In the genomic region with DNA sequence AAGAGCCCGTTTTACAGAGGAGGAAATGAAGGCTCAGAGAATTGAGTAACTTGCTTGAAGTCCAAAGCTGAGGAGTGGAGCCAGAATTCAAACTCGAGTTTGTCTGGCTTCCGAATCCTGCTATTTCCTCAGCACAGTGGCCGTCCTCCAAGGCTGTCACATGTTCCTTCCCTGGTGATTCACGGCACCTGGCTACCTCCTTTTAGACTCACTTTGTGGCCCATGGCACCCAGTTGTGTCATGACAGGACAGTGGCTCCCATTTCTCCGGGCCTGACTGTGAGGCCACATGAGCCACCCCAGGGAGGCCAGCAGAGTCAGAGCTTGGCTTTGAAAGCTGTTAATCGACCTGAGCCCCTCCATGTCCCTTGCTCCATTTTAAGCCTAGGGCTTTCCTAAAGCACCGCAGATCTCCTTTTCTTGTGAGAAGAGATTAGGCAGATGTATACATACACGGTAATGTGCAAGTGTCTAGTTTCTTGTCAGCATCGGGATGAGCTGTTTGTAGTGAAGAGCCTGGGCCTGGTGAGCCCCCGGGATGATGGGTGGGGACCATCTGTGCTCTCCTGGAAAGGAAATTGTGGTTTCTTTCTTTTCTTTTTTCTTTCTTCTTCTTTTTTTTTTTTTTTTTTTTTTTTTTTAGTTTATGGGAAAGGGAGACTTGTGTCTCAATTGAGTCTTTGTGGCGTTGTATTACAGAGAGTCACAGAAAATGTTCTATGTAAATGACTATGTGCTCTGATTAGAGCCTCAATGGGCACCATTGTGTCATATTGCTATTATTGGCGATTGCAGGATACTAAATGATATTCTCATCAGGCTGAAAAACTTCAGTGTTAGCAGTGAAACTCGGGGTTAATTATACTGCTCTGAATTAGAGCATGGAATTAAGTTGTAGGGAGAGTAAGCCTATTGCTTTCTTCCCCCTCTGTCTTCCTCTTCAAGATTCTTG, we compare ENCODE assay signal across 13 cellular contexts. TPM values are rescaled to one million over a fixed set of nuclear protein-coding genes. Genes with fewer than 3 reads are reported as not detected.
A peak's percentile ranks its signal among the peaks of the same experiment; 100 is the strongest.
DNase-seq lines count a peak whose midpoint lies in the region; ATAC-seq and TF ChIP-seq lines count a peak whose summit lies in the region.
"Had no signal": no experiment of that assay in that cellular context is flagged by ENCODE, and none has a peak within 500 bp of the region (broad histone marks: within the 10 kb centered on the region; RNA-seq: fewer than 3 reads in every experiment).

No MANE protein-coding gene starts in this region.

- no peak for DNase-seq in activated naive CD4-positive, alpha-beta T cell treated with anti-CD3 and anti-CD28 coated beads for 36 hours
- DNase-seq in cardiac fibroblast (ENCODE audit: low read depth in 2 of 2) (peak; percentile 43 to 61), transverse colon (peak; percentile 39), WTC11 (ENCODE audit: low spot score) (no peak)
- DNase-seq: activated CD4-positive, alpha-beta T cell treated with anti-CD3 and anti-CD28 coated beads, Interleukin-2, amount 50 U/mL, for 48 hours; HFFc6; NK-92 treated with Interleukin-12 subunit alpha and Interleukin-12 subunit beta, amount 100 ng/mL, for 24 hours; testis had no signal

- CTCF ChIA-PET in activated naive CD4-positive, alpha-beta T cell treated with anti-CD3 and anti-CD28 coated beads for 36 hours (lab: Charles Lee), result interaction anchor here (1.3 to 1.5 kb wide), 2 partner anchors 16 to 101 kb away, joined by 3 to 5 read pairs; no protein-coding TSS in a partner anchor
- CTCF ChIA-PET in WTC11 (lab: Charles Lee), result interaction anchor here (0.8 to 1.3 kb wide), 3 partner anchors 9 to 34 kb away, joined by 3 read pairs; no protein-coding TSS in a partner anchor

- no peaks in the 10 kb centered on the region for H3K27me3 ChIP-seq in muscle layer of colon (ENCODE audit: control insufficient read depth in 1 of 2, insufficient read depth in 2 of 2, low read length in 2 of 2)
- H3K27me3 ChIP-seq in transverse colon, result no peaks in the 10 kb centered on the region
- H3K27me3 ChIP-seq: testis had no signal

- H3K9me3 Mint-ChIP-seq in activated naive CD4-positive, alpha-beta T cell treated with anti-CD3 and anti-CD28 coated beads, Interleukin-2, amount 50 U/mL, for 24 hours, result no peaks in the 10 kb centered on the region
- H3K9me3 Mint-ChIP-seq in activated naive CD4-positive, alpha-beta T cell treated with anti-CD3 and anti-CD28 coated beads for 36 hours, result no peaks in the 10 kb centered on the region
- H3K9me3 Mint-ChIP-seq in WTC11, result no peaks in the 10 kb centered on the region
- H3K9me3 Mint-ChIP-seq: HFFc6, IgD-negative memory B cell had no signal

- 73 to 81% methylated on average over 6 to 14 of the region's 14 CpGs for WGBS in transverse colon (ENCODE audit: low coverage in 1 of 2), 2 donors

- H3K27ac ChIP-seq in muscle layer of colon (ENCODE audit: low read depth, low read length) (peak overlapping the region; percentile 21), transverse colon (peak overlapping the region in 3 of 4 donors; percentile 40 to 50 (median 43))
- H3K27ac ChIP-seq: testis had no signal

- H3K36me3 Mint-ChIP-seq in activated naive CD4-positive, alpha-beta T cell treated with anti-CD3 and anti-CD28 coated beads, Interleukin-2, amount 50 U/mL, for 24 hours, result peaks cover 6% of the 10 kb centered on the region
- H3K36me3 Mint-ChIP-seq in activated naive CD4-positive, alpha-beta T cell treated with anti-CD3 and anti-CD28 coated beads for 36 hours (ENCODE audit: low read depth), result no peaks in the 10 kb centered on the region
- no peaks in the 10 kb centered on the region for H3K36me3 Mint-ChIP-seq in WTC11

- H3K4me1 ChIP-seq in muscle layer of colon (ENCODE audit: insufficient read depth, low read length) (peaks cover 33% of the 10 kb centered on the region), transverse colon (peaks cover 0 to 28% (median 2%) of the 10 kb centered on the region in 4 donors)
- H3K4me1 ChIP-seq: testis had no signal

- H3K27ac Mint-ChIP-seq in activated naive CD4-positive, alpha-beta T cell treated with anti-CD3 and anti-CD28 coated beads, Interleukin-2, amount 50 U/mL, for 24 hours, result peak overlapping the region; percentile 53
- no peak overlapping the region for H3K27ac Mint-ChIP-seq in activated naive CD4-positive, alpha-beta T cell treated with anti-CD3 and anti-CD28 coated beads for 36 hours
- no peak overlapping the region for H3K27ac Mint-ChIP-seq in WTC11
- H3K27ac Mint-ChIP-seq: IgD-negative memory B cell had no signal

- peaks cover 79% of the 10 kb centered on the region for H3K4me1 Mint-ChIP-seq in activated naive CD4-positive, alpha-beta T cell treated with anti-CD3 and anti-CD28 coated beads, Interleukin-2, amount 50 U/mL, for 24 hours
- peaks cover 66% of the 10 kb centered on the region for H3K4me1 Mint-ChIP-seq in activated naive CD4-positive, alpha-beta T cell treated with anti-CD3 and anti-CD28 coated beads for 36 hours (ENCODE audit: low read depth)
- H3K4me1 Mint-ChIP-seq in WTC11, result peaks cover 37% of the 10 kb centered on the region

- H3K4me3 ChIP-seq in cardiac fibroblast (replicated peaks in 1 of 2; ENCODE audit: low read depth in 2 of 2, low read length in 2 of 2) (no peak overlapping the region), muscle layer of colon (ENCODE audit: low read depth in 1 of 2, low read length in 2 of 2) (no peak overlapping the region), transverse colon (no peak overlapping the region)
- H3K4me3 ChIP-seq: testis had no signal

- in situ Hi-C loops in transverse colon (cut with MboI; ENCODE audit: low pct_ligation_motif_present in 1 of 4, low pct_unique_long_range_greater_than_20kb in 1 of 4, low sequenced_read_pairs in 3 of 4), result no loop called here

- ATAC-seq in WTC11 (no peak), HG03469 (IDR thresholded peaks at IDR 0.05; ENCODE audit: unreplicated experiment) (no peak), GM21576 (IDR thresholded peaks at IDR 0.05; ENCODE audit: unreplicated experiment) (no peak)

- H3K9me3 ChIP-seq in muscle layer of colon (ENCODE audit: low read length) (no peaks in the 10 kb centered on the region), transverse colon (no peaks in the 10 kb centered on the region)
- H3K9me3 ChIP-seq: testis had no signal

- TF ChIP-seq EP300 in transverse colon (IDR thresholded peaks at IDR 0.05; ENCODE audit: low read depth), result no peak

- peak overlapping the region; percentile 45 for H3K4me3 Mint-ChIP-seq in activated naive CD4-positive, alpha-beta T cell treated with anti-CD3 and anti-CD28 coated beads, Interleukin-2, amount 50 U/mL, for 24 hours
- H3K4me3 Mint-ChIP-seq in activated naive CD4-positive, alpha-beta T cell treated with anti-CD3 and anti-CD28 coated beads for 36 hours, result no peak overlapping the region
- no peak overlapping the region for H3K4me3 Mint-ChIP-seq in WTC11
- H3K4me3 Mint-ChIP-seq: HFFc6 had no signal

- no peak overlapping the region for H3K9ac ChIP-seq in muscle layer of colon (ENCODE audit: low read length)

- no peaks in the 10 kb centered on the region for H3K36me3 ChIP-seq in muscle layer of colon (ENCODE audit: insufficient read depth, low read length)
- no peaks in the 10 kb centered on the region for H3K36me3 ChIP-seq in transverse colon

- POLR2A ChIA-PET in WTC11 (lab: Charles Lee), result no interaction called here

- intact Hi-C loops in activated naive CD4-positive, alpha-beta T cell treated with anti-CD3 and anti-CD28 coated beads for 36 hours (cut with micrococcal nuclease), result loop anchor here (1.0 kb wide), 1 partner anchor 29 kb away; no protein-coding TSS in a partner anchor
- intact Hi-C loops in transverse colon (cut with DNase I; ENCODE audit: low total_unique reads), result no loop called here

- TF ChIP-seq POLR2A in transverse colon (IDR thresholded peaks at IDR 0.05), result no peak

- TF ChIP-seq CTCF in cardiac fibroblast (IDR thresholded peaks at IDR 0.05; ENCODE audit: low read depth, low read length) (no peak), transverse colon (IDR thresholded peaks at IDR 0.05) (no peak), WTC11 (IDR thresholded peaks at IDR 0.05) (no peak)

- H3K27me3 Mint-ChIP-seq in activated naive CD4-positive, alpha-beta T cell treated with anti-CD3 and anti-CD28 coated beads, Interleukin-2, amount 50 U/mL, for 24 hours, result no peaks in the 10 kb centered on the region
- no peaks in the 10 kb centered on the region for H3K27me3 Mint-ChIP-seq in activated naive CD4-positive, alpha-beta T cell treated with anti-CD3 and anti-CD28 coated beads for 36 hours (ENCODE audit: low read depth)
- H3K27me3 Mint-ChIP-seq in WTC11 (ENCODE audit: low read depth), result no peaks in the 10 kb centered on the region

TF ChIP-seq in WTC11, 78 proteins besides CTCF, POLR2A, EP300 and RAD21 (continues in another document):
- TF ChIP-seq MXD4 (CRISPR knock-in tag; IDR thresholded peaks at IDR 0.05; ENCODE audit: borderline replicate concordance) (no peak), MYBL2 (CRISPR knock-in tag; IDR thresholded peaks at IDR 0.05) (no peak), TEAD1 (CRISPR knock-in tag; IDR thresholded peaks at IDR 0.05) (no peak)
- TF ChIP-seq, protein P1, sequence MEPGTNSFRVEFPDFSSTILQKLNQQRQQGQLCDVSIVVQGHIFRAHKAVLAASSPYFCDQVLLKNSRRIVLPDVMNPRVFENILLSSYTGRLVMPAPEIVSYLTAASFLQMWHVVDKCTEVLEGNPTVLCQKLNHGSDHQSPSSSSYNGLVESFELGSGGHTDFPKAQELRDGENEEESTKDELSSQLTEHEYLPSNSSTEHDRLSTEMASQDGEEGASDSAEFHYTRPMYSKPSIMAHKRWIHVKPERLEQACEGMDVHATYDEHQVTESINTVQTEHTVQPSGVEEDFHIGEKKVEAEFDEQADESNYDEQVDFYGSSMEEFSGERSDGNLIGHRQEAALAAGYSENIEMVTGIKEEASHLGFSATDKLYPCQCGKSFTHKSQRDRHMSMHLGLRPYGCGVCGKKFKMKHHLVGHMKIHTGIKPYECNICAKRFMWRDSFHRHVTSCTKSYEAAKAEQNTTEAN (CRISPR knock-in tag; IDR thresholded peaks at IDR 0.05), result no peak
- TF ChIP-seq, protein P2, sequence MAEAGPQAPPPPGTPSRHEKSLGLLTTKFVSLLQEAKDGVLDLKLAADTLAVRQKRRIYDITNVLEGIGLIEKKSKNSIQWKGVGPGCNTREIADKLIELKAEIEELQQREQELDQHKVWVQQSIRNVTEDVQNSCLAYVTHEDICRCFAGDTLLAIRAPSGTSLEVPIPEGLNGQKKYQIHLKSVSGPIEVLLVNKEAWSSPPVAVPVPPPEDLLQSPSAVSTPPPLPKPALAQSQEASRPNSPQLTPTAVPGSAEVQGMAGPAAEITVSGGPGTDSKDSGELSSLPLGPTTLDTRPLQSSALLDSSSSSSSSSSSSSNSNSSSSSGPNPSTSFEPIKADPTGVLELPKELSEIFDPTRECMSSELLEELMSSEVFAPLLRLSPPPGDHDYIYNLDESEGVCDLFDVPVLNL (CRISPR knock-in tag; IDR thresholded peaks at IDR 0.05; ENCODE audit: borderline replicate concordance, low read depth), result no peak

RNA-seq across cellular contexts. Expression of a gene that starts 54.8 kb away (rescaled TPM):
- total RNA-seq in activated naive CD4-positive, alpha-beta T cell treated with anti-CD3 and anti-CD28 coated beads for 36 hours, result 10 to 100 TPM in 1 of 2 experiments, 1 to 10 TPM in 1; 8.2 to 10.7 TPM
- total RNA-seq in transverse colon, result 10 to 100 TPM; 25.3 to 40.8 (median 31.7) TPM
- 17.1 to 19.5 TPM (median 17.9 TPM) in 3 replicates for total RNA-seq in WTC11 (2021)

Comparison
In these comparisons a context has a peak if more than half of its experiments do, and no peak if none do; other contexts are left out.
1. DNase-seq: peak in cardiac fibroblast (2 of 2) and transverse colon (single experiment); none in activated naive CD4-positive, alpha-beta T cell treated with anti-CD3 and anti-CD28 coated beads for 36 hours (single experiment) and WTC11 (single experiment).